Comparison of ENCODE assay signal across 8 cellular contexts in the genomic region with DNA sequence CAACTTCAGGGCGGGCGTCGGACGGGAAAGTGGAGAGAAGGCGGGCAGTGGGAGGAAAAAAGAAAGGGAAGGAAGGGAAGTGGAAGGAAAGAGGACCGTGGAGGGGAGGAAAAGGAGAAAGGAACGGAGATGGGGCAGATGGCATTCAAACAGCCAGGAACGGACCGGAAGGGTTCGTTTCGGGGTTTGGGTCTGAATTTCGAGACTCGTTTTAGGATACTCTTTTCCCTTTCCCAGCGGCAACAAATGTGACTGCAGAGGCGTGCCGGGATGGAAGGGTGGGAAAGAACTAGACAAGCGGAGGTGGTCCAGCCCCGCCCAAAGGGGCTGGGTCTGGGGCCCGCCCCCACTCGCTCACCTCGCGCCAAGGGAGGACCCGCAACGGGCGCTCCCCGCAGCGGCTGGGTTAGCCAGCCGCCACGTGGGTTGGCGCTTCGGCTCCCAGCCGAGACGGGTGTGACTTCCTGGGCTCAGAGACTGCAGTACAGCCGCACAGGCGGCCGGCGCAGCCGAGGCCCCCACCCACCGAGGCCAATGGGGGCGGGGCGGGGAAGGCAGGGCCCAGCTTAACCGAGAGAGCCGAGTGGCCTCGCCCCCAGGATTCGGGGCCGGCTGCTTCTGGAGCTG.
DNase-seq lines count a peak whose midpoint lies in the region; ATAC-seq, FAIRE-seq and TF ChIP-seq lines count a peak whose summit lies in the region.

No MANE protein-coding gene starts in this region.

- peak overlapping the region; percentile 52 for H3K27ac ChIP-seq in muscle layer of colon (ENCODE audit: low read depth, low read length)

- no peak for FAIRE-seq in urothelium cell line (lab: Jason Lieb, UNC)

- no peak overlapping the region for H3K9ac ChIP-seq in muscle layer of colon (ENCODE audit: low read length)

- H3K4me1 ChIP-seq in muscle layer of colon (ENCODE audit: insufficient read depth, low read length), result peaks cover 4% of the 10 kb centered on the region

- peaks cover 16 to 48% of the 10 kb centered on the region in 2 donors for H3K27me3 ChIP-seq in muscle layer of colon (ENCODE audit: control insufficient read depth in 1 of 2, insufficient read depth in 2 of 2, low read length in 2 of 2)

- H3K36me3 ChIP-seq in muscle layer of colon (ENCODE audit: insufficient read depth, low read length), result no peaks in the 10 kb centered on the region

- H3K4me3 ChIP-seq in AG10803 (ENCODE audit: low read length) (peak overlapping the region; percentile 82), muscle layer of colon (ENCODE audit: low read depth in 1 of 2, low read length in 2 of 2) (peak overlapping the region; percentile 61 to 62)

- ATAC-seq in GM18861 (IDR thresholded peaks at IDR 0.05; ENCODE audit: unreplicated experiment), result peak; percentile 47
- peak; percentile 51 for ATAC-seq in HG03064 (IDR thresholded peaks at IDR 0.05; ENCODE audit: low read depth, unreplicated experiment)

- no peak; the same call in 1 of the 2 replicates for TF ChIP-seq CTCF in AG10803 (conservative IDR thresholded peaks at IDR 0.05; ENCODE audit: low read length)

- DNase-seq in AG10803 (ENCODE audit: low read depth) (peak; percentile 95), NCI-H510A (lab: John Stamatoyannopoulos, UW) (peak; percentile 87), fibroblast of peridontal ligament (ENCODE audit: extremely low read depth) (peak; percentile 78), urothelium cell line (ENCODE audit: low spot score) (peak; percentile 35)
- DNase-seq in activated CD8-positive, alpha-beta memory T cell treated with anti-CD3 and anti-CD28 coated beads, Interleukin-2, amount 50 U/mL, for 48 hours, result peak; percentile 65

- H3K9me3 ChIP-seq in muscle layer of colon (ENCODE audit: low read length), result no peaks in the 10 kb centered on the region

Comparison
In these comparisons a context has a peak if more than half of its experiments do, and no peak if none do; other contexts are left out.
1. Peak in every context shown above with its lines: DNase-seq, ATAC-seq, H3K4me3 ChIP-seq and H3K27ac ChIP-seq.
2. DNase-seq: peak in every context shown above with its lines; median percentile 95 in AG10803; 87 in NCI-H510A; 78 in fibroblast of peridontal ligament; 65 in activated CD8-positive, alpha-beta memory T cell treated with anti-CD3 and anti-CD28 coated beads, Interleukin-2, amount 50 U/mL, for 48 hours; 35 in urothelium cell line.